Comparison of ENCODE assay signal across 8 cellular contexts in genomic region chr13:46455924-46456323, GRCh38.
DNase-seq lines count a peak whose midpoint lies in the region; ATAC-seq and TF ChIP-seq lines count a peak whose summit lies in the region.
"Not testable (repeated sequence)": the region's sequence is repeated elsewhere in the genome, so short reads cannot be mapped to it uniquely, and the experiment has no call there.

No MANE protein-coding gene starts in this region.

- H3K9ac ChIP-seq in endodermal cell (ENCODE audit: extremely low read depth, low read length, poor library complexity, severe bottlenecking): not testable (repeated sequence)

- not testable (repeated sequence) for TF ChIP-seq CTCF in WTC11 (IDR thresholded peaks at IDR 0.05); lung (IDR thresholded peaks at IDR 0.05; ENCODE audit: control extremely low read depth, extremely low read depth)
- TF ChIP-seq CTCF in endodermal cell (conservative IDR thresholded peaks at IDR 0.05) (peak; percentile 65), transverse colon (IDR thresholded peaks at IDR 0.05) (peak in 2 of 5 experiments; percentile 21 to 27)

- DNase-seq in EL: peak; percentile 60
- DNase-seq in NCI-H460 (ENCODE audit: extremely low read depth, low read depth): peak; percentile 40
- DNase-seq in WTC11 (ENCODE audit: low spot score): peak; percentile 36
- peak; percentile 83 for DNase-seq in endodermal cell
- not testable (repeated sequence) for DNase-seq in lung (ENCODE audit: low spot score)
- DNase-seq in transverse colon: peak; percentile 31

- not testable (repeated sequence) for H3K4me3 Mint-ChIP-seq in WTC11, endodermal cell

- not testable (repeated sequence) for H3K9me3 ChIP-seq in endodermal cell (ENCODE audit: control insufficient read depth, low read length); lung (ENCODE audit: control insufficient read depth in 2 of 2, insufficient read depth in 1 of 2, low read length in 1 of 2); transverse colon

- ATAC-seq in GM21360 (IDR thresholded peaks at IDR 0.05; ENCODE audit: unreplicated experiment) (peak; percentile 97), HG03159 (IDR thresholded peaks at IDR 0.05; ENCODE audit: unreplicated experiment) (peak; percentile 82), WTC11 (peak; percentile 100), lung (ENCODE audit: insufficient read depth, low FRiP score) (peak; percentile 66)

- H3K4me1 ChIP-seq in endodermal cell (ENCODE audit: control insufficient read depth, insufficient read depth, low read length); lung (ENCODE audit: control insufficient read depth in 2 of 2, insufficient read depth in 2 of 2, low read length in 2 of 2); transverse colon: not testable (repeated sequence)

- not testable (repeated sequence) for H3K4me1 Mint-ChIP-seq in WTC11, endodermal cell

- not testable (repeated sequence) for H3K27me3 Mint-ChIP-seq in WTC11 (ENCODE audit: low read depth); endodermal cell (ENCODE audit: insufficient read depth)

- CTCF ChIA-PET in WTC11 (lab: Charles Lee): not testable (repeated sequence)

- not testable (repeated sequence) for H3K27ac Mint-ChIP-seq in WTC11, endodermal cell

- H3K36me3 Mint-ChIP-seq in WTC11; endodermal cell (ENCODE audit: low read depth): not testable (repeated sequence)

- intact Hi-C loops in transverse colon (cut with DNase I; ENCODE audit: low total_unique reads): not testable (repeated sequence)

- not testable (repeated sequence) for H3K27ac ChIP-seq in endodermal cell (ENCODE audit: low read depth, low read length); lung (ENCODE audit: low read depth in 1 of 2, low read length in 1 of 2); transverse colon

- POLR2A ChIA-PET in WTC11 (lab: Charles Lee): not testable (repeated sequence)

- in situ Hi-C loops in transverse colon (cut with MboI; ENCODE audit: low pct_ligation_motif_present in 1 of 4, low pct_unique_long_range_greater_than_20kb in 1 of 4, low sequenced_read_pairs in 3 of 4): not testable (repeated sequence)

- TF ChIP-seq EP300 in transverse colon (IDR thresholded peaks at IDR 0.05; ENCODE audit: low read depth): not testable (repeated sequence)

- not testable (repeated sequence) for TF ChIP-seq POLR2A in transverse colon (IDR thresholded peaks at IDR 0.05)

- peaks cover 11% of the 10 kb centered on the region for H3K9me3 Mint-ChIP-seq in WTC11
- H3K9me3 Mint-ChIP-seq in endodermal cell: not testable (repeated sequence)

- not testable (repeated sequence) for H3K27me3 ChIP-seq in endodermal cell (ENCODE audit: control insufficient read depth, insufficient read depth, low read length, poor library complexity, severe bottlenecking); lung (ENCODE audit: control insufficient read depth, insufficient read depth); transverse colon

- not testable (repeated sequence) for H3K4me3 ChIP-seq in endodermal cell (ENCODE audit: low read length); lung; transverse colon

- WGBS in endodermal cell (ENCODE audit: insufficient coverage in 1 of 2, insufficient read length in 1 of 2), 2 experiments: 100% methylated on average over 1 of the region's 4 CpGs; no CpG with 5 or more reads in 1 of the 2 experiments
- WGBS in lung, 2 donors: 34 to 35% methylated on average over 4 of the region's 4 CpGs
- WGBS in transverse colon (ENCODE audit: low coverage in 1 of 2), 2 donors: 12% methylated on average over 4 of the region's 4 CpGs; no CpG with 5 or more reads in 1 of the 2 donors

- H3K36me3 ChIP-seq in endodermal cell (ENCODE audit: control insufficient read depth, insufficient read depth, low read length); lung (ENCODE audit: control insufficient read depth in 2 of 2, insufficient read depth in 2 of 2, low read length in 2 of 2); transverse colon: not testable (repeated sequence)
